ENCODE assay signal across 16 cellular contexts in genomic region chr14:64200170-64200569, GRCh38.
DNase-seq lines count a peak whose midpoint lies in the region; FAIRE-seq and TF ChIP-seq lines count a peak whose summit lies in the region.
"Had no signal": no experiment of that assay in that cellular context is flagged by ENCODE, and none has a peak within 500 bp of the region (broad histone marks: within the 10 kb centered on the region; RNA-seq: fewer than 3 reads in every experiment).

No MANE protein-coding gene starts in this region.

- intact Hi-C loops in uterus (cut with DNase I; ENCODE audit: low total_unique reads), result no loop called here

- in situ Hi-C loops in GM13976 (cut with MboI; ENCODE audit: low sequenced_read_pairs, unreplicated experiment), result no loop called here

- H2BK12ac ChIP-seq in H1 (ENCODE audit: low read depth, low read length), result no peak overlapping the region

- no peaks in the 10 kb centered on the region for H3K23me2 ChIP-seq in H1 (ENCODE audit: low read depth, low read length)

- H2BK20ac ChIP-seq in H1 (ENCODE audit: low read length), result no peak overlapping the region

- H3K27me3 ChIP-seq in H1 (replicated peaks in 1 of 4; ENCODE audit: control insufficient read depth in 3 of 4, extremely low read depth in 1 of 4, insufficient read depth in 3 of 4, low read length in 3 of 4), result no peaks in the 10 kb centered on the region
- no peaks in the 10 kb centered on the region for H3K27me3 ChIP-seq in osteoblast (ENCODE audit: insufficient read depth, low read length)
- no peaks in the 10 kb centered on the region for H3K27me3 ChIP-seq in uterus
- H3K27me3 ChIP-seq: esophagus squamous epithelium had no signal

- peak overlapping the region; percentile 54; the same call in 1 of the 2 replicates for H3K18ac ChIP-seq in H1 (ENCODE audit: extremely low read depth, low read length)

- H3K9ac ChIP-seq in H1 (replicated peaks in 1 of 4; ENCODE audit: extremely low read depth in 1 of 4, low read depth in 3 of 4, low read length in 3 of 4), result no peak overlapping the region
- H3K9ac ChIP-seq: SK-N-SH had no signal

- no peaks in the 10 kb centered on the region for H3K9me3 ChIP-seq in H1 (ENCODE audit: insufficient read depth in 2 of 2, low read depth in 1 of 2, low read length in 1 of 2)
- H3K9me3 ChIP-seq in osteoblast (ENCODE audit: low read depth, low read length), result no peaks in the 10 kb centered on the region
- H3K9me3 ChIP-seq in uterus, result no peaks in the 10 kb centered on the region
- H3K9me3 ChIP-seq: esophagus squamous epithelium, SK-N-SH had no signal

- no peak overlapping the region for H2BK5ac ChIP-seq in H1 (ENCODE audit: low read depth, low read length)

- no peak overlapping the region for H4K91ac ChIP-seq in H1 (replicated peaks; ENCODE audit: insufficient read length, low read length)

- CTCF ChIA-PET in H1 (lab: Charles Lee; ENCODE audit: partially characterized antibody), result interaction anchor here (0.6 to 2.6 kb wide), 11 partner anchors 9 to 424 kb away, joined by 3 to 14 read pairs (median 4); no protein-coding TSS in a partner anchor

- H3K79me2 ChIP-seq in H1 (ENCODE audit: control insufficient read depth in 1 of 2, insufficient read depth in 2 of 2, low read length in 2 of 2) (peaks cover 0 to 5% of the 10 kb centered on the region in 2 experiments; a peak in 1 of 4 replicates), osteoblast (ENCODE audit: insufficient read depth, low read length) (no peaks in the 10 kb centered on the region)

- peaks cover 8 to 20% (median 13%) of the 10 kb centered on the region in 4 experiments for H3K4me1 ChIP-seq in H1 (replicated peaks in 1 of 4; ENCODE audit: control insufficient read depth in 3 of 4, insufficient read depth in 4 of 4, low read length in 3 of 4)
- H3K4me1 ChIP-seq in osteoblast (ENCODE audit: insufficient read depth, low read length), result peaks cover 4% of the 10 kb centered on the region
- no peaks in the 10 kb centered on the region for H3K4me1 ChIP-seq in uterus

- H4K20me1 ChIP-seq in H1 (replicated peaks in 1 of 2; ENCODE audit: control insufficient read depth in 1 of 2, insufficient read depth in 2 of 2, low read length in 2 of 2) (peaks cover 0 to 2% of the 10 kb centered on the region in 2 experiments), osteoblast (ENCODE audit: insufficient read depth, low read length) (no peaks in the 10 kb centered on the region)

- H3K79me1 ChIP-seq in H1 (ENCODE audit: low read depth, low read length), result no peaks in the 10 kb centered on the region; the same call in 1 of the 2 replicates

- POLR2A ChIA-PET in H1 (lab: Charles Lee; ENCODE audit: partially characterized antibody), result interaction anchor here (1.4 kb wide), 1 partner anchor 14 kb away, joined by 3 read pairs; no protein-coding TSS in a partner anchor

- no peak overlapping the region for H3K14ac ChIP-seq in H1 (ENCODE audit: insufficient read length)

- no peak overlapping the region for H3K4ac ChIP-seq in H1 (replicated peaks; ENCODE audit: insufficient read length, low read depth, low read length)

- no peak overlapping the region for H3K56ac ChIP-seq in H1 (replicated peaks; ENCODE audit: insufficient read length, low read depth, low read length)

- H4K5ac ChIP-seq in H1 (ENCODE audit: insufficient read length, low read depth, low read length), result no peak overlapping the region

- H4K8ac ChIP-seq in H1 (ENCODE audit: extremely low read depth, insufficient read depth, low read length), result no peak overlapping the region

- WGBS in H1 (ENCODE audit: extremely low coverage in 1 of 2, insufficient coverage in 1 of 2, insufficient read length in 1 of 2, insufficient replicate concordance in 2 of 2, low coverage in 1 of 2, low lambda C conversion rate in 2 of 2, missing lambda C conversion rate in 1 of 2), 2 experiments, result 70% methylated on average over 4 of the region's 4 CpGs; no CpG with 5 or more reads in 1 of the 2 experiments

- H3K27ac ChIP-seq in H1 (ENCODE audit: low read depth, low read length), result no peak overlapping the region
- no peak overlapping the region for H3K27ac ChIP-seq in osteoblast (ENCODE audit: low read depth, low read length)
- H3K27ac ChIP-seq in uterus, result peak overlapping the region; percentile 15 to 30
- H3K27ac ChIP-seq: HL-60 had no signal

- TF ChIP-seq POLR2A in H1 (IDR thresholded peaks at IDR 0.05; ENCODE audit: control extremely low read depth in 1 of 2, low read depth in 2 of 2, low read length in 2 of 2) (no peak), uterus (IDR thresholded peaks at IDR 0.05) (no peak)

- TF ChIP-seq EP300 in H1 (IDR thresholded peaks at IDR 0.05; ENCODE audit: borderline replicate concordance in 1 of 2, low read depth in 2 of 2, low read length in 2 of 2), result no peak

- H3K36me3 ChIP-seq in H1 (ENCODE audit: control insufficient read depth in 2 of 4, insufficient read depth in 4 of 4, low read length in 3 of 4) (no peaks in the 10 kb centered on the region), osteoblast (ENCODE audit: insufficient read depth, low read length) (no peaks in the 10 kb centered on the region), uterus (no peaks in the 10 kb centered on the region)

- no peak overlapping the region for H2BK15ac ChIP-seq in H1 (ENCODE audit: low read length)

- DNase-seq in H1 (ENCODE audit: low read depth in 1 of 2, low spot score in 2 of 2) (no peak), left kidney (ENCODE audit: low read depth, low spot score) (peak; percentile 38), osteoblast (ENCODE audit: insufficient read length, low spot score, missing footprints) (no peak), uterus (no peak), GM13976 (ENCODE audit: low spot score) (no peak), GM20000 (ENCODE audit: low spot score) (no peak), activated gamma-delta T cell (lab: John Stamatoyannopoulos, UW) (no peak)
- DNase-seq: activated T-cell treated with anti-CD3 and anti-CD28 coated beads, Interleukin-2, amount 50 U/mL, for 24 hours; esophagus squamous epithelium; mammary epithelial cell; NCI-H1694; NCI-H524 treated with DMSO at 0.1 percent for 48 hours; SK-N-SH; stimulated activated naive CD8-positive, alpha-beta T cell treated with anti-CD3 and anti-CD28 coated beads, Interleukin-15, amount 100 ng/mL, for 72 hours had no signal

- no peak overlapping the region for H3K4me3 ChIP-seq in H1 (ENCODE audit: extremely low read depth in 1 of 4, insufficient read depth in 2 of 4, low read depth in 3 of 4, low read length in 4 of 4)
- no peak overlapping the region for H3K4me3 ChIP-seq in osteoblast (ENCODE audit: insufficient read depth, low read length)
- no peak overlapping the region for H3K4me3 ChIP-seq in uterus
- H3K4me3 ChIP-seq: esophagus squamous epithelium had no signal

- peak overlapping the region in 1 of 2 experiments; percentile 7; a peak in 1 of 4 replicates for H3K4me2 ChIP-seq in H1 (ENCODE audit: insufficient read depth in 1 of 2, low read depth in 2 of 2, low read length in 2 of 2)
- no peak overlapping the region for H3K4me2 ChIP-seq in osteoblast (ENCODE audit: insufficient read depth, low read length)
- H3K4me2 ChIP-seq: SK-N-SH had no signal

- no peak overlapping the region for H2AFZ ChIP-seq in H1 (ENCODE audit: low read length)
- peak overlapping the region; percentile 15 for H2AFZ ChIP-seq in osteoblast (ENCODE audit: low read length)

- TF ChIP-seq CTCF in H1 (IDR thresholded peaks at IDR 0.05; ENCODE audit: control extremely low read depth in 1 of 3, insufficient read depth in 1 of 3, low read depth in 1 of 3, low read length in 3 of 3), result no peak
- no peak for TF ChIP-seq CTCF in osteoblast (IDR thresholded peaks at IDR 0.05; ENCODE audit: extremely low read depth, low read depth, low read length)
- TF ChIP-seq CTCF in uterus (IDR thresholded peaks at IDR 0.05), result no peak
- no peak for TF ChIP-seq CTCF in GM13976 (IDR thresholded peaks at IDR 0.05; ENCODE audit: borderline replicate concordance, control extremely low read depth, extremely low read depth, insufficient read depth, missing control alignments)
- no peak for TF ChIP-seq CTCF in GM20000 (IDR thresholded peaks at IDR 0.05; ENCODE audit: extremely low read depth, missing control alignments)

- no peak overlapping the region for H3K23ac ChIP-seq in H1 (ENCODE audit: insufficient read length)

- H2BK120ac ChIP-seq in H1 (replicated peaks; ENCODE audit: low read depth, low read length), result no peak overlapping the region

- no peak for TF ChIP-seq RAD21 in H1 (IDR thresholded peaks at IDR 0.05 in 1 of 2, conservative IDR thresholded peaks at IDR 0.05 in 1 of 2; ENCODE audit: low read depth in 2 of 2, low read length in 2 of 2)

- no peak for FAIRE-seq in H1 (lab: Jason Lieb, UNC)
- FAIRE-seq: TTC549 had no signal

- no peak overlapping the region for H2AK5ac ChIP-seq in H1 (ENCODE audit: low read depth, low read length)

TF ChIP-seq in H1, 55 proteins besides CTCF, POLR2A, EP300 and RAD21:
- TF ChIP-seq, protein P1, sequence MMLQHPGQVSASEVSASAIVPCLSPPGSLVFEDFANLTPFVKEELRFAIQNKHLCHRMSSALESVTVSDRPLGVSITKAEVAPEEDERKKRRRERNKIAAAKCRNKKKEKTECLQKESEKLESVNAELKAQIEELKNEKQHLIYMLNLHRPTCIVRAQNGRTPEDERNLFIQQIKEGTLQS (IDR thresholded peaks at IDR 0.05; ENCODE audit: insufficient read depth, low read depth, low read length), result no peak
- TF ChIP-seq RBBP5 (IDR thresholded peaks at IDR 0.05; ENCODE audit: borderline replicate concordance, low read depth, low read length), result no peak

Comparison
In these comparisons a context has a peak if more than half of its experiments do, and no peak if none do; other contexts are left out.
1. H3K27ac ChIP-seq: peak in uterus (2 of 2); none in H1 (single experiment) and osteoblast (single experiment).